Comparison of ENCODE assay signal across 15 cellular contexts in genomic region chr3:47961036-47961435, GRCh38.
"Had no signal": no experiment of that assay in that cellular context is flagged by ENCODE, and none has a peak within 500 bp of the region (broad histone marks: within the 10 kb centered on the region; RNA-seq: fewer than 3 reads in every experiment).

No MANE protein-coding gene starts in this region.

- H3K4me3 ChIP-seq: right atrium auricular region, skin epidermis, tibial artery had no signal

- H3K27me3 ChIP-seq: right atrium auricular region, tibial artery had no signal

- H3K27ac Mint-ChIP-seq: progenitor cell of endocrine pancreas; stimulated activated naive B cell treated with anti-CD40 and anti-IgM and Interleukin-4, amounts not matched to agents 10 μg/mL and 1 μg/mL and 100 μg/mL, for 72 hours had no signal

- H3K9me3 ChIP-seq: right atrium auricular region, tibial artery had no signal

- DNase-seq: activated CD8-positive, alpha-beta memory T cell treated with anti-CD3 and anti-CD28 coated beads, Interleukin-2, amount 50 U/mL, for 4 hours; activated gamma-delta T cell; activated T-cell treated with anti-CD3 and anti-CD28 coated beads, Interleukin-2, amount 50 U/mL, for 48 hours; cerebellar nuclear complex; effector CD8-positive, alpha-beta T cell; naive B cell; stimulated activated CD4-positive, alpha-beta T cell treated with anti-CD3 and anti-CD28 coated beads, Interleukin-4, amount 100 ng/mL, for 1 hour; stimulated activated naive B cell treated with anti-CD40 and anti-IgM and Interleukin-4, amounts not matched to agents 10 μg/mL and 1 μg/mL and 100 μg/mL, for 72 hours; T1000; tibial artery had no signal

- H3K9me3 Mint-ChIP-seq: activated CD4-positive, alpha-beta memory T cell treated with anti-CD3 and anti-CD28 coated beads, Interleukin-2, amount 10 ng/mL, durations not matched to agents 7 days and 5 days; stimulated activated naive B cell treated with anti-CD40 and anti-IgM and Interleukin-4, amounts not matched to agents 10 μg/mL and 1 μg/mL and 100 μg/mL, for 72 hours had no signal

- H3K27me3 Mint-ChIP-seq: activated CD4-positive, alpha-beta memory T cell treated with anti-CD3 and anti-CD28 coated beads, Interleukin-2, amount 10 ng/mL, durations not matched to agents 7 days and 5 days; naive B cell; progenitor cell of endocrine pancreas; stimulated activated naive B cell treated with anti-CD40 and anti-IgM and Interleukin-4, amounts not matched to agents 10 μg/mL and 1 μg/mL and 100 μg/mL, for 72 hours had no signal

- ATAC-seq: stimulated activated naive B cell treated with anti-CD40 and anti-IgM and Interleukin-4, amounts not matched to agents 10 μg/mL and 1 μg/mL and 100 μg/mL, for 72 hours had no signal

- H3K27ac ChIP-seq: right atrium auricular region, tibial artery, VCaP had no signal

- H3K4me3 Mint-ChIP-seq: activated CD4-positive, alpha-beta memory T cell treated with anti-CD3 and anti-CD28 coated beads, Interleukin-2, amount 10 ng/mL, durations not matched to agents 7 days and 5 days; naive B cell; stimulated activated naive B cell treated with anti-CD40 and anti-IgM and Interleukin-4, amounts not matched to agents 10 μg/mL and 1 μg/mL and 100 μg/mL, for 72 hours had no signal
